ENCODE assay signal across 10 cellular contexts in the genomic region with DNA sequence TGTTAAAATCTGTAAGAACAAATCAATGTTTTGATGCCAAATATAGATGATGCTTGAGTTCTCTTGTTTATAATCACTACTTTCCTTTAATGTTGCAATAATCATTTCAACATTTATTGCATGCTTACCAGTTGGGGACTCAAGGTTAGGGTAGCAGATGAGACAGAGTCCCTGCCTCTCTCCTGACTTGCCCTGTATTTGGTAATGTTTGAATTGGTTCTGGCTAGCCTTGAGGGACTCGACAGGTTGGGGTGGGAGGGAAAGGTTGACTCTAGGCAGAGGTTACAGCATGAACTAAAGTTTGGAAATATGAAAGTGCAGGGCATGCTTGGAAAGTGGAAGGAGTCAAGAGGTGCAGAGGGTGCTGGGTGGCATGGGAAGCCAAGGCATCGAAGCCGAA. TPM values are rescaled to one million over a fixed set of nuclear protein-coding genes. Genes with fewer than 3 reads are reported as not detected.
DNase-seq lines count a peak whose midpoint lies in the region; ATAC-seq, FAIRE-seq and TF ChIP-seq lines count a peak whose summit lies in the region.
"Had no signal": no experiment of that assay in that cellular context is flagged by ENCODE, and none has a peak within 500 bp of the region (broad histone marks: within the 10 kb centered on the region; RNA-seq: fewer than 3 reads in every experiment).

No MANE protein-coding gene starts in this region.

- no peak for ATAC-seq in K562

- no peak for TF ChIP-seq POLR2A in K562 (conservative IDR thresholded peaks at IDR 0.05)

- FAIRE-seq in K562 (lab: Jason Lieb, UNC): peak; percentile 29

- intact Hi-C loops in K562 (cut with micrococcal nuclease): no loop called here

- in situ Hi-C loops in K562 (cut with MboI): loop anchor here (10.0 kb wide), 1 partner anchor 399 kb away; no protein-coding TSS in a partner anchor

- H3K4me3 ChIP-seq in AG10803 (ENCODE audit: low read length): peak overlapping the region; percentile 81
- H3K4me3 ChIP-seq in HEK293 (ENCODE audit: low read depth, low read length): no peak overlapping the region
- 0 out of 2 replicates have a peak overlapping the region, but pooled peaks have one; percentile 74 for H3K4me3 ChIP-seq in K562
- peak overlapping the region; percentile 26 to 92 for H3K4me3 ChIP-seq in mucosa of rectum (ENCODE audit: low read length in 2 of 2)

- H3K9me3 ChIP-seq in HEK293 (ENCODE audit: control insufficient read depth, insufficient read depth, low read depth, low read length) (no peaks in the 10 kb centered on the region), K562 (replicated peaks; ENCODE audit: control insufficient read depth, insufficient read depth, low read depth, low read length) (no peaks in the 10 kb centered on the region), mucosa of rectum (ENCODE audit: control insufficient read depth in 2 of 2, low read length in 2 of 2) (no peaks in the 10 kb centered on the region)

- H3K27ac ChIP-seq in HEK293 (ENCODE audit: extremely low read depth, low read depth, low read length): no peak overlapping the region
- H3K27ac ChIP-seq in K562 (ENCODE audit: extremely low read depth, low read depth, low read length): no peak overlapping the region
- H3K27ac ChIP-seq in mucosa of rectum (ENCODE audit: low read depth in 2 of 2, low read length in 2 of 2): no peak overlapping the region

- BruUV-seq in K562 (replicated peaks; lab: Mats Ljungman, UMichigan): no TSS peak

- H3K9ac ChIP-seq in K562 (ENCODE audit: insufficient read depth in 1 of 2, low read depth in 2 of 2, low read length in 2 of 2) (peak overlapping the region; percentile 29 to 33; a peak in 2 of 4 replicates), mucosa of rectum (ENCODE audit: low read depth in 1 of 2, low read length in 2 of 2) (no peak overlapping the region)

- H3K4me2 ChIP-seq in K562 (ENCODE audit: insufficient read depth, low read length): peak overlapping the region; percentile 40

- POLR2A ChIA-PET in HEK293 (lab: Yijun Ruan, JAX) (no interaction called here), K562 (lab: Yijun Ruan, JAX) (no interaction called here)

- H2AFZ ChIP-seq in K562 (ENCODE audit: low read depth, low read length): no peak overlapping the region

- peaks cover 72% of the 10 kb centered on the region for H3K79me2 ChIP-seq in K562 (ENCODE audit: control insufficient read depth, insufficient read depth, low read length)

- H3K36me3 ChIP-seq in HEK293 (ENCODE audit: control insufficient read depth in 2 of 2, insufficient read depth in 1 of 2, low read length in 2 of 2) (no peaks in the 10 kb centered on the region), K562 (ENCODE audit: control insufficient read depth, insufficient read depth, low read length) (0 out of 3 replicates have a peak, but pooled peaks cover 2% of the 10 kb centered on the region), mucosa of rectum (ENCODE audit: control insufficient read depth in 2 of 2, insufficient read depth in 2 of 2, low read length in 2 of 2) (no peaks in the 10 kb centered on the region)

- 46% methylated on average over 3 of the region's 3 CpGs for WGBS in K562 (ENCODE audit: insufficient coverage, low coverage, missing lambda C conversion rate)

- peaks cover 13% of the 10 kb centered on the region for H3K4me1 ChIP-seq in HEK293 (ENCODE audit: control insufficient read depth, insufficient read depth, low read length)
- peaks cover 8 to 9% of the 10 kb centered on the region in 2 experiments; a peak in 4 of 5 replicates for H3K4me1 ChIP-seq in K562 (replicated peaks in 1 of 2; ENCODE audit: control insufficient read depth in 2 of 2, insufficient read depth in 2 of 2, low read length in 2 of 2)
- peaks cover 23 to 27% of the 10 kb centered on the region in 2 donors for H3K4me1 ChIP-seq in mucosa of rectum (ENCODE audit: control insufficient read depth in 2 of 2, insufficient read depth in 2 of 2, low read length in 2 of 2)

- H4K20me1 ChIP-seq in K562 (replicated peaks; ENCODE audit: control insufficient read depth, insufficient read depth, low read length): peaks cover 15% of the 10 kb centered on the region

- H3K27me3 ChIP-seq in K562 (ENCODE audit: control insufficient read depth in 2 of 2, insufficient read depth in 2 of 2, low read length in 2 of 2) (no peaks in the 10 kb centered on the region), mucosa of rectum (ENCODE audit: control insufficient read depth in 2 of 2, insufficient read depth in 2 of 2, low read length in 2 of 2) (no peaks in the 10 kb centered on the region)

- DNase-seq in AG10803 (ENCODE audit: low read depth) (no peak), K562 (ENCODE audit: extremely low read depth in 1 of 4, low spot score in 3 of 4) (no peak), 8988T (no peak), NCI-H446 (lab: John Stamatoyannopoulos, UW) (no peak), OCI-M1 (lab: John Stamatoyannopoulos, UW) (no peak)
- DNase-seq in NK-92 treated with Interleukin-12 subunit alpha and Interleukin-12 subunit beta, amount 100 ng/mL, for 24 hours (lab: John Stamatoyannopoulos, UW): no peak
- DNase-seq: central memory CD4-positive, alpha-beta T cell; GOT3 had no signal

- CTCF ChIA-PET in HEK293 (lab: Yijun Ruan, JAX): no interaction called here
- CTCF ChIA-PET in K562 (lab: Yijun Ruan, JAX; ENCODE audit: low intra/inter-chr PET ratio): no interaction called here

- TF ChIP-seq EP300 in K562 (IDR thresholded peaks at IDR 0.05; ENCODE audit: low read length): no peak

- H3K9me1 ChIP-seq in K562 (ENCODE audit: control insufficient read depth, insufficient read depth, low read length): no peaks in the 10 kb centered on the region

- TF ChIP-seq CTCF in AG10803 (conservative IDR thresholded peaks at IDR 0.05; ENCODE audit: low read length) (no peak), HEK293 (tag by site-specific recombination; IDR thresholded peaks at IDR 0.05) (no peak), K562 (IDR thresholded peaks at IDR 0.05 in 2 of 3, conservative IDR thresholded peaks at IDR 0.05 in 1 of 3; ENCODE audit: insufficient read depth in 2 of 3, low read depth in 1 of 3, low read length in 3 of 3) (no peak)

- TF ChIP-seq RAD21 in K562 (CRISPR knock-in tag; conservative IDR thresholded peaks at IDR 0.05 in 1 of 2, IDR thresholded peaks at IDR 0.05 in 1 of 2): no peak

TF ChIP-seq in HEK293, 187 proteins besides CTCF, POLR2A, EP300 and RAD21 (continues in another document):
- peak; percentile 78 for TF ChIP-seq ZNF600 (tag by site-specific recombination; IDR thresholded peaks at IDR 0.05)
- no peak for TF ChIP-seq OSR2 (tag by site-specific recombination; IDR thresholded peaks at IDR 0.05)
- TF ChIP-seq ZNF48 (tag by site-specific recombination; IDR thresholded peaks at IDR 0.05): no peak
- TF ChIP-seq, protein P1, sequence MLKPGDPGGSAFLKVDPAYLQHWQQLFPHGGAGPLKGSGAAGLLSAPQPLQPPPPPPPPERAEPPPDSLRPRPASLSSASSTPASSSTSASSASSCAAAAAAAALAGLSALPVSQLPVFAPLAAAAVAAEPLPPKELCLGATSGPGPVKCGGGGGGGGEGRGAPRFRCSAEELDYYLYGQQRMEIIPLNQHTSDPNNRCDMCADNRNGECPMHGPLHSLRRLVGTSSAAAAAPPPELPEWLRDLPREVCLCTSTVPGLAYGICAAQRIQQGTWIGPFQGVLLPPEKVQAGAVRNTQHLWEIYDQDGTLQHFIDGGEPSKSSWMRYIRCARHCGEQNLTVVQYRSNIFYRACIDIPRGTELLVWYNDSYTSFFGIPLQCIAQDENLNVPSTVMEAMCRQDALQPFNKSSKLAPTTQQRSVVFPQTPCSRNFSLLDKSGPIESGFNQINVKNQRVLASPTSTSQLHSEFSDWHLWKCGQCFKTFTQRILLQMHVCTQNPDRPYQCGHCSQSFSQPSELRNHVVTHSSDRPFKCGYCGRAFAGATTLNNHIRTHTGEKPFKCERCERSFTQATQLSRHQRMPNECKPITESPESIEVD (tag by site-specific recombination; IDR thresholded peaks at IDR 0.05): no peak
- no peak for TF ChIP-seq ZNF654 (tag by site-specific recombination; IDR thresholded peaks at IDR 0.05; ENCODE audit: low read depth)

TF ChIP-seq in K562, 482 proteins besides CTCF, POLR2A, EP300 and RAD21:
- TF ChIP-seq ZNF354B (CRISPR knock-in tag; IDR thresholded peaks at IDR 0.05) (no peak), CEBPB (tag; IDR thresholded peaks at IDR 0.05) (peak; percentile 64)

RNA-seq across cellular contexts. Expression of a gene that starts 2.0 kb away (rescaled TPM):
- 44.6 and 69.7 TPM in 2 replicates for total RNA-seq in K562 (2011; cell fraction: chromatin; rRNA removed; ENCODE audit: low replicate concordance)
- 20.8 and 24.6 TPM in 2 replicates for total RNA-seq in K562 (2011; cell fraction: nucleolus; rRNA removed)
- 30.9 and 31.2 TPM in 2 replicates for total RNA-seq in K562 (2011; cell fraction: nucleoplasm; rRNA removed)
- total RNA-seq in K562 (2014; rRNA removed): 7.0 and 8.8 TPM in 2 replicates
- total RNA-seq in K562 (2014; rRNA removed; fragmentation: Illumina TruSeq; extraction: Trizol): 17.1 and 19.6 TPM in 2 replicates
- 20.5 and 21.9 TPM in 2 replicates for total RNA-seq in K562 (2015; rRNA removed; fragmentation: Illumina TruSeq; extraction: Trizol)
- 21.9 and 22.2 TPM in 2 replicates for total RNA-seq in K562 (2021)
- 46.4 and 50.3 TPM in 2 replicates for polyA plus RNA-seq in K562 (2011; rRNA removed)
- 41.4 and 53.6 TPM in 2 replicates for polyA plus RNA-seq in K562 (2011; cell fraction: cytosol; rRNA removed)
- polyA plus RNA-seq in K562 (2011; cell fraction: nucleus; rRNA removed): 40.6 and 52.7 TPM in 2 replicates
- 15.9 and 16.5 TPM in 2 replicates for polyA plus RNA-seq in K562 (2012)
- polyA plus RNA-seq in K562 (2014; fragmentation: Illumina TruSeq; extraction: Trizol): 24.3 and 27.4 TPM in 2 replicates
- polyA plus RNA-seq in K562 (2014; fragmentation: Nextera tagmentation; extraction: Ambion mirVana): 1 to 10 TPM; 6.3 to 8.1 TPM
- polyA plus RNA-seq in K562 (2014; rRNA removed): 15.2 and 20.1 TPM in 2 replicates
- polyA minus RNA-seq in K562 (2011; rRNA and poly(A)+ RNA removed): 112 and 115 TPM in 2 replicates
- polyA minus RNA-seq in K562 (2011; cell fraction: cytosol; rRNA and poly(A)+ RNA removed): 24.7 and 31.1 TPM in 2 replicates
- 26.4 and 48.2 TPM in 2 replicates for polyA minus RNA-seq in K562 (2011; cell fraction: nucleus; rRNA and poly(A)+ RNA removed)

Comparison
In these comparisons a context has a peak if more than half of its experiments do, and no peak if none do; other contexts are left out.
1. H3K9ac ChIP-seq: peak in K562 (2 of 2); none in mucosa of rectum (0 of 2).